In the genomic region with DNA sequence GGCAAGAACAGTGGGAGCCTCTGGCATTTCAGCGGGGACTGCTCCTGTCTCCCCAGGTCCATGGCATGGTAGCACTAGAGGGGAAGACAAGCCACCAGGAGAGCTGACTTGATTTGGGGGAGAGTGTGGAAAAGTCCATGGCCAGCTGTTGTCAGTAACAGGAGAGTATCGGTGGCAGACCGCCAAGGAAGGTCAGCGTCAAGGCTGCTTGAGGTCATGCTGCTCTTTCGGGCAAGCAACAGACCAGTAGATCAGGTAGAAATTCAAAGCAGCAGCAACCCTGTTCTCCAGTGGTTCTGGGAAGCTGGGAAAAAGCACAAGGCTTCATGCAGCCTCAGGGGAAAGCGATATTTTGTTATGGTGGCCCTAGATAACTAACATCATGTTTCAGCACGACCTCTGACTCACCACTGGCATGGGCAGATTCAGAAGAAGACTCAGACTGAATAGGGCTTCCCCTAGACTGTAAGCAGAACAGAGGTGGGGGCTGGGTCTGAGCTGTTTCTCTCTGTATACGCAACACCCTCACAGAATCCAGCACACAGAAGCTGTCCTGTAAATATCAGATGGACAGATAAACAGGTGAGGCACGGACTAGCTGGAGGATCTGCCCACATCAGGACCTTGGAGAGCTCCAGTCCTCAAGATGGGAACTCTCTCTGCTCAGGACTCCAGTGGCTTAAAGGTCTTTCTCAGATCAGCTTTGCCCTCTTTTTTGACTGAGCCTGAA, we compare ENCODE assay signal across 10 cellular contexts. TPM values are rescaled to one million over a fixed set of nuclear protein-coding genes. Genes with fewer than 3 reads are reported as not detected.
DNase-seq lines count a peak whose midpoint lies in the region; ATAC-seq and TF ChIP-seq lines count a peak whose summit lies in the region.
"Had no signal": no experiment of that assay in that cellular context is flagged by ENCODE, and none has a peak within 500 bp of the region (broad histone marks: within the 10 kb centered on the region; RNA-seq: fewer than 3 reads in every experiment).

No MANE protein-coding gene starts in this region.

- H3K36me3 Mint-ChIP-seq in activated CD8-positive, alpha-beta T cell treated with anti-CD3 and anti-CD28 coated beads for 36 hours (ENCODE audit: low read depth) = no peaks in the 10 kb centered on the region

- H3K9me3 ChIP-seq in colonic mucosa (no peaks in the 10 kb centered on the region), suprapubic skin (no peaks in the 10 kb centered on the region)

- DNase-seq in GM12865 (ENCODE audit: low read depth) (peak; percentile 23), Kasumi-1 (lab: John Stamatoyannopoulos, UW) (peak; percentile 42 to 48), kidney tubule cell (ENCODE audit: low spot score) (peak; percentile 35), colonic mucosa (no peak), suprapubic skin (ENCODE audit: low spot score in 2 of 2) (no peak)
- DNase-seq in activated CD8-positive, alpha-beta T cell treated with anti-CD3 and anti-CD28 coated beads for 36 hours = peak; percentile 45
- no peak for DNase-seq in stimulated activated naive CD4-positive, alpha-beta T cell treated with Interleukin-2 at 50 U/mL for 16 hours (lab: John Stamatoyannopoulos, UW)
- DNase-seq: aorta had no signal

- H3K27me3 ChIP-seq in colonic mucosa = peaks cover 24% of the 10 kb centered on the region
- peaks cover 50% of the 10 kb centered on the region for H3K27me3 ChIP-seq in suprapubic skin

- CTCF ChIA-PET in activated CD8-positive, alpha-beta T cell treated with anti-CD3 and anti-CD28 coated beads for 36 hours (lab: Charles Lee) = no interaction called here

- no peak for TF ChIP-seq CTCF in GM12865 (IDR thresholded peaks at IDR 0.05; ENCODE audit: insufficient read depth, low read depth, low read length, missing control alignments)
- TF ChIP-seq CTCF in activated CD8-positive, alpha-beta T cell treated with anti-CD3 and anti-CD28 coated beads for 36 hours (IDR thresholded peaks at IDR 0.05) = no peak
- no peak for TF ChIP-seq CTCF in colonic mucosa (IDR thresholded peaks at IDR 0.05)
- TF ChIP-seq CTCF in suprapubic skin (IDR thresholded peaks at IDR 0.05) = no peak

- no peak overlapping the region for H3K4me3 Mint-ChIP-seq in activated CD8-positive, alpha-beta T cell treated with anti-CD3 and anti-CD28 coated beads for 36 hours
- H3K4me3 Mint-ChIP-seq: stimulated activated naive CD8-positive, alpha-beta T cell treated with anti-CD3 and anti-CD28 coated beads, Interleukin-15, Interleukin-2, amounts not matched to agents 100 ng/mL and 50 ng/mL, for 24 hours had no signal

- H3K4me3 ChIP-seq in GM12865 (ENCODE audit: low read depth, low read length) (no peak overlapping the region), colonic mucosa (no peak overlapping the region), suprapubic skin (no peak overlapping the region)

- intact Hi-C loops in activated CD8-positive, alpha-beta T cell treated with anti-CD3 and anti-CD28 coated beads for 36 hours (cut with micrococcal nuclease) = no loop called here
- intact Hi-C loops in colonic mucosa (cut with DNase I) = no loop called here

- no peak overlapping the region for H3K27ac Mint-ChIP-seq in activated CD8-positive, alpha-beta T cell treated with anti-CD3 and anti-CD28 coated beads for 36 hours
- H3K27ac Mint-ChIP-seq: stimulated activated naive CD8-positive, alpha-beta T cell treated with anti-CD3 and anti-CD28 coated beads, Interleukin-15, Interleukin-2, amounts not matched to agents 100 ng/mL and 50 ng/mL, for 24 hours had no signal

- H3K36me3 ChIP-seq in colonic mucosa = no peaks in the 10 kb centered on the region
- H3K36me3 ChIP-seq in suprapubic skin = no peaks in the 10 kb centered on the region

- TF ChIP-seq POLR2A in suprapubic skin (IDR thresholded peaks at IDR 0.05) = no peak

- H3K4me1 Mint-ChIP-seq in activated CD8-positive, alpha-beta T cell treated with anti-CD3 and anti-CD28 coated beads for 36 hours (ENCODE audit: low read depth) = no peaks in the 10 kb centered on the region

- H3K27me3 Mint-ChIP-seq in activated CD8-positive, alpha-beta T cell treated with anti-CD3 and anti-CD28 coated beads for 36 hours = peaks cover 28% of the 10 kb centered on the region

- H3K9ac ChIP-seq in colonic mucosa (ENCODE audit: low read depth in 2 of 2, low read length in 2 of 2) = no peak overlapping the region

- H3K27ac ChIP-seq in colonic mucosa = no peak overlapping the region
- H3K27ac ChIP-seq in suprapubic skin = no peak overlapping the region

- no peaks in the 10 kb centered on the region for H3K4me1 ChIP-seq in colonic mucosa
- peaks cover 14% of the 10 kb centered on the region for H3K4me1 ChIP-seq in suprapubic skin

- POLR2A ChIA-PET in activated CD8-positive, alpha-beta T cell treated with anti-CD3 and anti-CD28 coated beads for 36 hours (lab: Charles Lee) = no interaction called here

- 68% methylated on average over 7 of the region's 9 CpGs for WGBS in suprapubic skin

- ATAC-seq in activated CD8-positive, alpha-beta T cell treated with anti-CD3 and anti-CD28 coated beads for 36 hours = no peak
- ATAC-seq in GM18909 (IDR thresholded peaks at IDR 0.05; ENCODE audit: poor library complexity, unreplicated experiment) = no peak

- TF ChIP-seq EP300 in suprapubic skin (IDR thresholded peaks at IDR 0.05) = no peak

- H3K9me3 Mint-ChIP-seq in activated CD8-positive, alpha-beta T cell treated with anti-CD3 and anti-CD28 coated beads for 36 hours = no peaks in the 10 kb centered on the region
- H3K9me3 Mint-ChIP-seq: stimulated activated naive CD8-positive, alpha-beta T cell treated with anti-CD3 and anti-CD28 coated beads, Interleukin-15, Interleukin-2, amounts not matched to agents 100 ng/mL and 50 ng/mL, for 24 hours had no signal

RNA-seq across cellular contexts. Expression of gene PLEKHG4B, which starts 35.2 kb away (rescaled TPM):
- total RNA-seq in activated CD8-positive, alpha-beta T cell treated with anti-CD3 and anti-CD28 coated beads for 36 hours = not detected
- total RNA-seq in colonic mucosa (under 1 TPM; 0.05 to 0.17 TPM), suprapubic skin (1 to 10 TPM in 2 of 4 donors, under 1 TPM in 2; 0.45 to 2.4 (median 1.2) TPM)

Comparison
In these comparisons a context has a peak if more than half of its experiments do, and no peak if none do; other contexts are left out.
1. DNase-seq: peak in GM12865 (single experiment), Kasumi-1 (2 of 2), activated CD8-positive, alpha-beta T cell treated with anti-CD3 and anti-CD28 coated beads for 36 hours (single experiment) and kidney tubule cell (single experiment); none in colonic mucosa (single experiment), suprapubic skin (0 of 2) and stimulated activated naive CD4-positive, alpha-beta T cell treated with Interleukin-2 at 50 U/mL for 16 hours (single experiment).